8 cellular contexts compared by ENCODE assay signal in the genomic region with DNA sequence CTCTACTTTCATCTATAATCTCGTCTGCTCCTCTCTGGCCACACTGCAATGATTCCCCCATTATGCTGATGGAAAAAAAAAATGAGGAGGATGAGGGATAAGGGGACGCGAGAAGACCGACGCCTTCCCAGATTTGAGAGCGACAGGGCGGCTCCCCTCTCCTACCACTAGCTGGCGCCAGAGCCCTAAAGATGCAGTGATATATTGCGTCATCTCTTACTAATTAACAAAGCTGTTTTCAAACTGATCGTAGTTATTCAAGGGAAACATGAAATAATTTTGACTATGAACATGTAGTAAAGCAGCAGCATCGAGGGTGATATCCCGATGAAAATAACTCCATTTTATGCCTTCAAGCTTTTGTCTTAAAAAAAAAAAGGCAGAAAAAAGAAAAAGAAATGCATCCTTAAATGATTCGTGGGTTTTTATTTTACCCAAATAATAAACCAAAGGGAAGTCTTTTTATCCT. TPM values are rescaled to one million over a fixed set of nuclear protein-coding genes. Genes with fewer than 3 reads are reported as not detected.
A peak's percentile ranks its signal among the peaks of the same experiment; 100 is the strongest.
DNase-seq lines count a peak whose midpoint lies in the region; ATAC-seq and TF ChIP-seq lines count a peak whose summit lies in the region.

No MANE protein-coding gene starts in this region.

- no peak overlapping the region for H3K4me3 ChIP-seq in lower leg skin (ENCODE audit: low read depth, poor library complexity, severe bottlenecking)

- peak; percentile 69 for DNase-seq in AG08396 (ENCODE audit: low spot score)
- DNase-seq in NCI-H524 (lab: John Stamatoyannopoulos, UW) = peak; percentile 73 to 90
- peak; percentile 94 for DNase-seq in activated CD4-positive, alpha-beta T cell treated with anti-CD3 and anti-CD28 coated beads, Interleukin-2, amount 10 ng/mL, durations not matched to agents 24 days and 14 days
- DNase-seq in dedifferentiated amniotic fluid mesenchymal stem cell (ENCODE audit: extremely low spot score) = peak; percentile 83
- DNase-seq in lower leg skin (ENCODE audit: low spot score in 2 of 2) = peak; percentile 89 to 95
- DNase-seq in stimulated activated CD4-positive, alpha-beta T cell treated with anti-CD3 and anti-CD28 coated beads, Interleukin-4, amount 100 ng/mL, for 24 hours = peak; percentile 87

- H3K27me3 Mint-ChIP-seq in activated CD4-positive, alpha-beta T cell treated with anti-CD3 and anti-CD28 coated beads, Interleukin-2, amount 10 ng/mL, durations not matched to agents 24 days and 14 days = peaks cover 11% of the 10 kb centered on the region

- peak in 2 of 3 donors; percentile 66 to 96 for TF ChIP-seq CTCF in lower leg skin (IDR thresholded peaks at IDR 0.05)

- H3K27ac Mint-ChIP-seq in activated CD4-positive, alpha-beta T cell treated with anti-CD3 and anti-CD28 coated beads, Interleukin-2, amount 10 ng/mL, durations not matched to agents 24 days and 14 days = no peak overlapping the region

- no peaks in the 10 kb centered on the region for H3K9me3 Mint-ChIP-seq in activated CD4-positive, alpha-beta T cell treated with anti-CD3 and anti-CD28 coated beads, Interleukin-2, amount 10 ng/mL, durations not matched to agents 24 days and 14 days

- no peak for TF ChIP-seq POLR2A in lower leg skin (IDR thresholded peaks at IDR 0.05)

- 0 to 1% methylated on average over 13 of the region's 13 CpGs for WGBS in lower leg skin, 2 donors

- H3K4me1 Mint-ChIP-seq in activated CD4-positive, alpha-beta T cell treated with anti-CD3 and anti-CD28 coated beads, Interleukin-2, amount 10 ng/mL, durations not matched to agents 24 days and 14 days = peaks cover 27% of the 10 kb centered on the region

- ATAC-seq in GM18909 (IDR thresholded peaks at IDR 0.05; ENCODE audit: poor library complexity, unreplicated experiment) (peak; percentile 67), HG03342 (IDR thresholded peaks at IDR 0.05; ENCODE audit: unreplicated experiment) (peak; percentile 60)

- H3K36me3 Mint-ChIP-seq in activated CD4-positive, alpha-beta T cell treated with anti-CD3 and anti-CD28 coated beads, Interleukin-2, amount 10 ng/mL, durations not matched to agents 24 days and 14 days (ENCODE audit: low read depth) = no peaks in the 10 kb centered on the region

- intact Hi-C loops in activated CD4-positive, alpha-beta T cell treated with anti-CD3 and anti-CD28 coated beads, Interleukin-2, amount 10 ng/mL, durations not matched to agents 24 days and 14 days (cut with micrococcal nuclease) = loop anchor here (1.0 to 10.0 kb wide), 7 partner anchors 132 to 1037 kb away; a partner anchor contains a TSS
- intact Hi-C loops in lower leg skin (cut with DNase I; ENCODE audit: low total_unique reads) = loop anchor here (5.0 to 10.0 kb wide), 2 partner anchors 168 to 250 kb away; no protein-coding TSS in a partner anchor

- no peak overlapping the region for H3K4me3 Mint-ChIP-seq in activated CD4-positive, alpha-beta T cell treated with anti-CD3 and anti-CD28 coated beads, Interleukin-2, amount 10 ng/mL, durations not matched to agents 24 days and 14 days

RNA-seq across cellular contexts. Expression of a gene that starts 48.0 kb away (rescaled TPM):
- total RNA-seq in activated CD4-positive, alpha-beta T cell treated with anti-CD3 and anti-CD28 coated beads, Interleukin-2, amount 10 ng/mL, durations not matched to agents 24 days and 14 days = 333 and 336 TPM in 2 replicates
- total RNA-seq in lower leg skin = 10 to 100 TPM; 32.6 to 55.9 (median 47.4) TPM
